Comparison of ENCODE assay signal across 18 cellular contexts in the genomic region with DNA sequence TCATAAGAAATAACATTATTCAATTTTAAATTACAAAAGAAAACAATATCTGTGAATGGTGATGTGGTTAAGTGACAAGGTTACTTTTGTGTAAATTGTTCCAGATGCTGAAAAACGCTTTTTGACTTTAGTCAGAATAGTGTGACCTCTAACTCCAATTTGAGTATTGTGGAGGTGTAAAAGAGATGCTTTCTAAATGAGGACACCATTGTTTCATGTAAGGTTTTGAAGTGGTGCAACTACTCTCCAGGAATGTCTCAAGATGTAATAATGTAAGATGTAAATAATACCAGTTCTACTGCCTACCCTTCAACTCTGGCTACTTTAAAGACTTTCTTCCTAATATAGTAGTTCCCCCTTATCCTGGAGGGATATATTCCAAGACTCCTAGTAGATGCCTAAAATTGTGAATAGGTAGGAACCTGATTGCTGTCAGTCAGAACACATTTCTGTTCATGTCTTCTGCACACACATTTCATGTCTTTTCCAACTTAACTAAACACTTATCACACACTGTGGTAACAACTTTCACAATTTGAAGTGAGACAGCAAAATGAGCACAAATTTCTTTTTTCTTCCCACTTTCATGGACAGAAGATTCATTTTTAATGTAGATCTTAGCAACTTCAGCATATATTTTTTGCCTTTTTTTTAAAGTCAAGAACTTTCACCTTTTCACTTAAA. TPM values are rescaled to one million over a fixed set of nuclear protein-coding genes. Genes with fewer than 3 reads are reported as not detected.
DNase-seq lines count a peak whose midpoint lies in the region; ATAC-seq, FAIRE-seq and TF ChIP-seq lines count a peak whose summit lies in the region.
"Had no signal": no experiment of that assay in that cellular context is flagged by ENCODE, and none has a peak within 500 bp of the region (broad histone marks: within the 10 kb centered on the region; RNA-seq: fewer than 3 reads in every experiment).

No MANE protein-coding gene starts in this region.

- H3K4me1 Mint-ChIP-seq in stimulated activated naive CD8-positive, alpha-beta T cell treated with anti-CD3 and anti-CD28 coated beads, Interleukin-15, amount 100 ng/mL, for 72 hours: no peaks in the 10 kb centered on the region

- no peak for DNase-seq in stimulated activated naive CD8-positive, alpha-beta T cell treated with anti-CD3 and anti-CD28 coated beads, Interleukin-15, amount 100 ng/mL, for 72 hours
- DNase-seq in stimulated activated naive CD8-positive, alpha-beta T cell treated with anti-CD3 and anti-CD28 coated beads, Interleukin-15, Interleukin-2, amounts not matched to agents 100 U/mL and 50 U/mL, for 24 hours: no peak
- DNase-seq in bronchial epithelial cell (ENCODE audit: low read depth) (peak; percentile 37), kidney tubule cell (ENCODE audit: low spot score) (peak; percentile 5), anterior cingulate cortex (lab: John Stamatoyannopoulos, UW) (no peak), kidney glomerular epithelial cell (lab: John Stamatoyannopoulos, UW) (no peak)
- DNase-seq: DMS79, NCI-H1092, NCI-H2107, NCI-H446, NCI-H774, SHP77 treated with DMSO at 0.1 percent for 48 hours had no signal

- ATAC-seq in stimulated activated naive CD8-positive, alpha-beta T cell treated with anti-CD3 and anti-CD28 coated beads, Interleukin-15, amount 100 ng/mL, for 72 hours: peak; percentile 39
- ATAC-seq in stimulated activated naive CD8-positive, alpha-beta T cell treated with anti-CD3 and anti-CD28 coated beads, Interleukin-15, Interleukin-2, amounts not matched to agents 100 U/mL and 50 U/mL, for 24 hours: no peak
- no peak for ATAC-seq in HG02870 (IDR thresholded peaks at IDR 0.05; ENCODE audit: unreplicated experiment)
- ATAC-seq: A549, K562, Panc1 had no signal

- no peak overlapping the region for H3K27ac Mint-ChIP-seq in stimulated activated naive CD8-positive, alpha-beta T cell treated with anti-CD3 and anti-CD28 coated beads, Interleukin-15, amount 100 ng/mL, for 72 hours

- no peaks in the 10 kb centered on the region for H3K36me3 ChIP-seq in bronchial epithelial cell (ENCODE audit: control insufficient read depth, insufficient read depth, low read length)

- no peak for TF ChIP-seq CTCF in bronchial epithelial cell (IDR thresholded peaks at IDR 0.05; ENCODE audit: insufficient read depth, low read length, severe bottlenecking)

- peaks cover 16% of the 10 kb centered on the region for H3K27me3 Mint-ChIP-seq in stimulated activated naive CD8-positive, alpha-beta T cell treated with anti-CD3 and anti-CD28 coated beads, Interleukin-15, amount 100 ng/mL, for 72 hours

- no peak for FAIRE-seq in bronchial epithelial cell (lab: Jason Lieb, UNC)
- FAIRE-seq: A549, GM12891, K562 had no signal

- no peak overlapping the region for H3K4me3 ChIP-seq in bronchial epithelial cell (ENCODE audit: low read depth, low read length)
- H3K4me3 ChIP-seq: A549, K562 had no signal

- H3K27me3 ChIP-seq in bronchial epithelial cell (ENCODE audit: control insufficient read depth, insufficient read depth, low read length): no peaks in the 10 kb centered on the region

- no peaks in the 10 kb centered on the region for H3K9me3 Mint-ChIP-seq in stimulated activated naive CD8-positive, alpha-beta T cell treated with anti-CD3 and anti-CD28 coated beads, Interleukin-15, amount 100 ng/mL, for 72 hours

- H3K4me3 Mint-ChIP-seq in stimulated activated naive CD8-positive, alpha-beta T cell treated with anti-CD3 and anti-CD28 coated beads, Interleukin-15, amount 100 ng/mL, for 72 hours: no peak overlapping the region

RNA-seq across cellular contexts. Expression of a gene that starts 39.1 kb away (rescaled TPM):
- total RNA-seq in bronchial epithelial cell: 2.1 and 2.7 TPM in 2 replicates
- total RNA-seq: G401 had no signal

RNA-seq across cellular contexts. Expression of a gene that starts 55.1 kb away (rescaled TPM):
- 106 and 132 TPM in 2 replicates for total RNA-seq in bronchial epithelial cell

Comparison
In these comparisons a context has a peak if more than half of its experiments do, and no peak if none do; other contexts are left out.
1. DNase-seq: peak in bronchial epithelial cell (single experiment) and kidney tubule cell (single experiment); none in stimulated activated naive CD8-positive, alpha-beta T cell treated with anti-CD3 and anti-CD28 coated beads, Interleukin-15, amount 100 ng/mL, for 72 hours (0 of 2), stimulated activated naive CD8-positive, alpha-beta T cell treated with anti-CD3 and anti-CD28 coated beads, Interleukin-15, Interleukin-2, amounts not matched to agents 100 U/mL and 50 U/mL, for 24 hours (single experiment), anterior cingulate cortex (0 of 58) and kidney glomerular epithelial cell (single experiment).